22 cellular contexts compared by ENCODE assay signal in genomic region chr13:77384999-77385398, GRCh38. TPM values are rescaled to one million over a fixed set of nuclear protein-coding genes. Genes with fewer than 3 reads are reported as not detected.
DNase-seq lines count a peak whose midpoint lies in the region; ATAC-seq, FAIRE-seq and TF ChIP-seq lines count a peak whose summit lies in the region.
"Had no signal": no experiment of that assay in that cellular context is flagged by ENCODE, and none has a peak within 500 bp of the region (broad histone marks: within the 10 kb centered on the region; RNA-seq: fewer than 3 reads in every experiment).

No MANE protein-coding gene starts in this region.

- no peak for ATAC-seq in HG03097 (IDR thresholded peaks at IDR 0.05; ENCODE audit: low FRiP score, unreplicated experiment)
- ATAC-seq: K562 had no signal

- TF ChIP-seq CTCF in AG10803 (conservative IDR thresholded peaks at IDR 0.05; ENCODE audit: low read length) (no peak), fibroblast of the aortic adventitia (IDR thresholded peaks at IDR 0.05; ENCODE audit: insufficient read depth, low read length) (no peak), D721Med (IDR thresholded peaks at IDR 0.05; ENCODE audit: insufficient read depth, missing control alignments) (no peak)

- FAIRE-seq in D721Med (lab: Jason Lieb, UNC), result no peak
- no peak for FAIRE-seq in urothelium cell line (lab: Jason Lieb, UNC)
- FAIRE-seq: GM12892, K562 had no signal

- DNase-seq in AG10803 (ENCODE audit: low read depth) (peak; percentile 61), LHCN-M2 (ENCODE audit: low read depth) (peak; percentile 23), astrocyte of the hippocampus (ENCODE audit: low read depth, low spot score) (peak; percentile 66), fibroblast of the aortic adventitia (ENCODE audit: low read depth) (peak; percentile 6), D721Med (ENCODE audit: insufficient read length, low spot score) (no peak), urothelium cell line (ENCODE audit: low spot score) (no peak)
- DNase-seq in NK-92 treated with Interleukin-12 subunit alpha and Interleukin-12 subunit beta, amount 100 ng/mL, for 24 hours (lab: John Stamatoyannopoulos, UW), result no peak
- DNase-seq: 8988T; BE2C; Caco-2; CD4-positive, CD25-positive, alpha-beta regulatory T cell; MV-4-11; NCI-H1694 treated with DMSO at 0.1 percent for 48 hours; NCI-H2107; NCI-H510A; NCI-H774; OCI-M1; Right ventricle myocardium superior had no signal

- H3K4me3 ChIP-seq in AG10803 (ENCODE audit: low read length) (no peak overlapping the region), fibroblast of the aortic adventitia (ENCODE audit: low read depth, low read length) (no peak overlapping the region)
- H3K4me3 ChIP-seq: HAP-1, K562 had no signal

RNA-seq across cellular contexts. Expression of gene MYCBP2, which starts 58.1 kb away (rescaled TPM):
- 34.4 and 50.3 TPM in 2 replicates for total RNA-seq in LHCN-M2 (2014; rRNA removed)
- 19.0 TPM for polyA plus RNA-seq in LHCN-M2 (2012)
- total RNA-seq in fibroblast of the aortic adventitia (ENCODE audit: low replicate concordance), result 84.9 and 284 TPM in 2 replicates

Comparison
In these comparisons a context has a peak if more than half of its experiments do, and no peak if none do; other contexts are left out.
1. DNase-seq: peak in AG10803 (single experiment), LHCN-M2 (single experiment), astrocyte of the hippocampus (single experiment) and fibroblast of the aortic adventitia (single experiment); none in NK-92 treated with Interleukin-12 subunit alpha and Interleukin-12 subunit beta, amount 100 ng/mL, for 24 hours (single experiment), D721Med (single experiment) and urothelium cell line (single experiment).